Comparison of ENCODE assay signal across 29 cellular contexts in the genomic region with DNA sequence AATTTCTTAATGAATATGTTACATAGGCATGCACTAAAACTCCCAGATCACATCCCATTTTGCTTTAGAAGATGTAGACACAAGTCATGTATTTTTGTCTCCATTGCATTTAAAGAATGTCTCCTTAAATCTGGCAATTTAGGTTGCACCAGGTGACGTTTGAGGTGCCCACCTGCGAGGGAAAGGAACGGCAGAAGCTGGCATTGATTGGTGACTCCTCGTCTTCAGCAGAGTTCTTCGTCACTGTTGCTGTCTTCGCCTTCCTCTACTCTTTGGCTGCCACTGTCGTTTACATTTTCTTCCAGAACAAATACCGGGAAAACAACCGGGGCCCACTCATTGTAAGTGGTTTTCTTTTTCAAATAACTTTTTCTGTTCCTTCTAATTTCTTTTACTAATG.
"Had no signal": no experiment of that assay in that cellular context is flagged by ENCODE, and none has a peak within 500 bp of the region (broad histone marks: within the 10 kb centered on the region; RNA-seq: fewer than 3 reads in every experiment).

No MANE protein-coding gene starts in this region.

- H3K4me3 ChIP-seq: stomach, suprapubic skin, testis, thoracic aorta, thyroid gland, tibial artery, tibial nerve, transverse colon, upper lobe of left lung, upper lobe of right lung, uterus, vagina had no signal

- H3K36me3 Mint-ChIP-seq: stimulated activated effector memory CD8-positive, alpha-beta T cell treated with anti-CD3 and anti-CD28 coated beads, Interleukin-12 subunit alpha, Interleukin-12 subunit beta, amount 100 ng/mL, for 72 hours; stimulated activated memory B cell treated with anti-CD40 and anti-IgM and Interleukin-4, amounts not matched to agents 10 μg/mL and 1 μg/mL and 100 μg/mL, for 72 hours; stimulated activated naive B cell treated with anti-CD40 and anti-IgM and Interleukin-4, amounts not matched to agents 10 μg/mL and 1 μg/mL and 100 μg/mL, for 72 hours; type B pancreatic cell had no signal

- H3K4me3 Mint-ChIP-seq: stimulated activated effector memory CD8-positive, alpha-beta T cell treated with anti-CD3 and anti-CD28 coated beads, Interleukin-12 subunit alpha, Interleukin-12 subunit beta, amount 100 ng/mL, for 72 hours; stimulated activated memory B cell treated with anti-CD40 and anti-IgM and Interleukin-4, amounts not matched to agents 10 μg/mL and 1 μg/mL and 100 μg/mL, for 72 hours; stimulated activated naive B cell treated with anti-CD40 and anti-IgM and Interleukin-4, amounts not matched to agents 10 μg/mL and 1 μg/mL and 100 μg/mL, for 72 hours; stimulated activated naive CD8-positive, alpha-beta T cell treated with anti-CD3 and anti-CD28 coated beads, Interleukin-15, amount 100 ng/mL, for 72 hours; stimulated activated naive CD8-positive, alpha-beta T cell treated with anti-CD3 and anti-CD28 coated beads, Interleukin-15, Interleukin-2, amounts not matched to agents 100 ng/mL and 50 ng/mL, for 24 hours; type B pancreatic cell had no signal

- ATAC-seq: stimulated activated effector memory CD8-positive, alpha-beta T cell treated with anti-CD3 and anti-CD28 coated beads, Interleukin-12 subunit alpha, Interleukin-12 subunit beta, amount 100 ng/mL, for 72 hours; stimulated activated memory B cell treated with anti-CD40 and anti-IgM and Interleukin-4, amounts not matched to agents 10 μg/mL and 1 μg/mL and 100 μg/mL, for 72 hours; stimulated activated naive B cell treated with anti-CD40 and anti-IgM and Interleukin-4, amounts not matched to agents 10 μg/mL and 1 μg/mL and 100 μg/mL, for 72 hours; stimulated activated naive CD8-positive, alpha-beta T cell treated with anti-CD3 and anti-CD28 coated beads, Interleukin-15, amount 100 ng/mL, for 72 hours; stimulated activated naive CD8-positive, alpha-beta T cell treated with anti-CD3 and anti-CD28 coated beads, Interleukin-15, Interleukin-2, amounts not matched to agents 100 U/mL and 50 U/mL, for 24 hours; upper lobe of right lung had no signal

- H3K36me3 ChIP-seq: stomach, suprapubic skin, thoracic aorta, thyroid gland, tibial artery, tibial nerve, transverse colon, upper lobe of left lung, upper lobe of right lung, uterus, vagina had no signal

- H3K4me1 Mint-ChIP-seq: stimulated activated effector memory CD8-positive, alpha-beta T cell treated with anti-CD3 and anti-CD28 coated beads, Interleukin-12 subunit alpha, Interleukin-12 subunit beta, amount 100 ng/mL, for 72 hours; stimulated activated memory B cell treated with anti-CD40 and anti-IgM and Interleukin-4, amounts not matched to agents 10 μg/mL and 1 μg/mL and 100 μg/mL, for 72 hours; stimulated activated naive B cell treated with anti-CD40 and anti-IgM and Interleukin-4, amounts not matched to agents 10 μg/mL and 1 μg/mL and 100 μg/mL, for 72 hours; stimulated activated naive CD8-positive, alpha-beta T cell treated with anti-CD3 and anti-CD28 coated beads, Interleukin-15, amount 100 ng/mL, for 72 hours had no signal

- H3K27me3 Mint-ChIP-seq: stimulated activated memory B cell treated with anti-CD40 and anti-IgM and Interleukin-4, amounts not matched to agents 10 μg/mL and 1 μg/mL and 100 μg/mL, for 72 hours; stimulated activated naive B cell treated with anti-CD40 and anti-IgM and Interleukin-4, amounts not matched to agents 10 μg/mL and 1 μg/mL and 100 μg/mL, for 72 hours; stimulated activated naive CD8-positive, alpha-beta T cell treated with anti-CD3 and anti-CD28 coated beads, Interleukin-15, amount 100 ng/mL, for 72 hours; stimulated activated naive CD8-positive, alpha-beta T cell treated with anti-CD3 and anti-CD28 coated beads, Interleukin-15, Interleukin-2, amounts not matched to agents 100 ng/mL and 50 ng/mL, for 24 hours had no signal

- DNase-seq: stimulated activated CD4-positive, alpha-beta T cell treated with anti-CD3 and anti-CD28 coated beads, Interleukin-2, amount 100 ng/mL, for 48 hours; stimulated activated CD4-positive, alpha-beta T cell treated with anti-CD3 and anti-CD28 coated beads, Interleukin-4, amount 100 ng/mL, for 1 hour; stimulated activated CD4-positive, alpha-beta T cell treated with anti-CD3 and anti-CD28 coated beads, Interleukin-4, amount 100 ng/mL, for 24 hours; stimulated activated CD4-positive, alpha-beta T cell treated with anti-CD3 and anti-CD28 coated beads, Interleukin-4, amount 100 ng/mL, for 4 hours; stimulated activated CD8-positive, alpha-beta memory T cell treated with anti-CD3 and anti-CD28 coated beads, Interleukin-4, amount 100 ng/mL, for 48 hours; stimulated activated naive B cell treated with anti-CD40 and anti-IgM and Interleukin-4, amounts not matched to agents 10 μg/mL and 1 μg/mL and 100 μg/mL, for 72 hours; stimulated activated naive CD4-positive, alpha-beta T cell; stimulated activated naive CD4-positive, alpha-beta T cell treated with Interleukin-2 at 50 U/mL for 16 hours; stimulated activated naive CD8-positive, alpha-beta T cell treated with anti-CD3 and anti-CD28 coated beads, Interleukin-15, amount 100 ng/mL, for 72 hours; stimulated activated naive CD8-positive, alpha-beta T cell treated with anti-CD3 and anti-CD28 coated beads, Interleukin-15, Interleukin-2, amounts not matched to agents 100 U/mL and 50 U/mL, for 24 hours; stomach; substantia nigra; testis; thyroid gland; tibial artery; transverse colon; trophoblast cell; upper lobe of left lung; upper lobe of right lung; uterus had no signal

- H3K27me3 ChIP-seq: stomach, suprapubic skin, testis, thyroid gland, tibial artery, tibial nerve, transverse colon, upper lobe of left lung, upper lobe of right lung, uterus, vagina had no signal

- H3K9me3 Mint-ChIP-seq: stimulated activated effector memory CD8-positive, alpha-beta T cell treated with anti-CD3 and anti-CD28 coated beads, Interleukin-12 subunit alpha, Interleukin-12 subunit beta, amount 100 ng/mL, for 72 hours; stimulated activated memory B cell treated with anti-CD40 and anti-IgM and Interleukin-4, amounts not matched to agents 10 μg/mL and 1 μg/mL and 100 μg/mL, for 72 hours; stimulated activated naive CD8-positive, alpha-beta T cell treated with anti-CD3 and anti-CD28 coated beads, Interleukin-15, amount 100 ng/mL, for 72 hours; stimulated activated naive CD8-positive, alpha-beta T cell treated with anti-CD3 and anti-CD28 coated beads, Interleukin-15, Interleukin-2, amounts not matched to agents 100 ng/mL and 50 ng/mL, for 24 hours; type B pancreatic cell had no signal

- H3K27ac Mint-ChIP-seq: stimulated activated effector memory CD8-positive, alpha-beta T cell treated with anti-CD3 and anti-CD28 coated beads, Interleukin-12 subunit alpha, Interleukin-12 subunit beta, amount 100 ng/mL, for 72 hours; stimulated activated memory B cell treated with anti-CD40 and anti-IgM and Interleukin-4, amounts not matched to agents 10 μg/mL and 1 μg/mL and 100 μg/mL, for 72 hours; stimulated activated naive B cell treated with anti-CD40 and anti-IgM and Interleukin-4, amounts not matched to agents 10 μg/mL and 1 μg/mL and 100 μg/mL, for 72 hours; stimulated activated naive CD8-positive, alpha-beta T cell treated with anti-CD3 and anti-CD28 coated beads, Interleukin-15, amount 100 ng/mL, for 72 hours; stimulated activated naive CD8-positive, alpha-beta T cell treated with anti-CD3 and anti-CD28 coated beads, Interleukin-15, Interleukin-2, amounts not matched to agents 100 ng/mL and 50 ng/mL, for 24 hours; type B pancreatic cell had no signal

- FAIRE-seq: urothelium cell line had no signal

- H3K27ac ChIP-seq: stomach, suprapubic skin, testis, thoracic aorta, thyroid gland, tibial artery, tibial nerve, transverse colon, upper lobe of left lung, upper lobe of right lung, uterus, vagina had no signal

- H3K9me3 ChIP-seq: stomach, suprapubic skin, testis, thoracic aorta, thyroid gland, tibial artery, tibial nerve, transverse colon, upper lobe of left lung, upper lobe of right lung, uterus, vagina had no signal

- H3K4me1 ChIP-seq: stomach, suprapubic skin, testis, thyroid gland, tibial artery, tibial nerve, upper lobe of left lung, upper lobe of right lung, uterus, vagina had no signal
